27 cellular contexts compared by ENCODE assay signal in the genomic region with DNA sequence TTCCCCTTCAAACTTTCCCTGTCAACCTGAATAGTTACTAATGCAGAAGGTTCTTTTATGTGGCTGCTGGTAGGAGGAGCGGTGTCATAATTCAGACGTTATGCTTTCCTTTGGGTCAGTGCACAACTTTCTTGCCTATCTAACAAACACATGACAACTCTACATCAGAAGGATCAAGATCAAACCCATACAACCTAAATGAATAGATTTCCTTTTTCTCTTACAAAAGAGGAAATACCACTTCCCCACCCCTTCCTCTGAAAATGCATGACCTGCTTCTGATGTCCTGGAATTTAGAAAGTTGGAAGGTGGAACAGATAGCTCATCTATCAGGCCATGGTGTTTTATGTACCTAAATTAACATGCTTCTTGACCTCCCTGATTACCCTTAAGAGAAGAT.
"Had no signal": no experiment of that assay in that cellular context is flagged by ENCODE, and none has a peak within 500 bp of the region (broad histone marks: within the 10 kb centered on the region; RNA-seq: fewer than 3 reads in every experiment).

No MANE protein-coding gene starts in this region.

- DNase-seq: islet precursor cell; lower lobe of right lung; midbrain; mucosa of descending colon; naive thymus-derived CD4-positive, alpha-beta T cell; pancreas; posterior cingulate gyrus; retina; right cardiac atrium; stimulated activated CD4-positive, alpha-beta T cell treated with anti-CD3 and anti-CD28 coated beads, Interleukin-12 subunit alpha, Interleukin-12 subunit beta, amount 100 ng/mL, for 4 hours; stimulated activated CD4-positive, alpha-beta T cell treated with anti-CD3 and anti-CD28 coated beads, Interleukin-15, amount 100 ng/mL, for 24 hours; stimulated activated CD4-positive, alpha-beta T cell treated with anti-CD3 and anti-CD28 coated beads, Interleukin-2, amount 100 ng/mL, for 24 hours; stimulated activated CD4-positive, alpha-beta T cell treated with anti-CD3 and anti-CD28 coated beads, Interleukin-4, amount 100 ng/mL, for 1 hour; stimulated activated naive B cell treated with anti-CD40 and anti-IgM and Interleukin-4, amounts not matched to agents 10 μg/mL and 1 μg/mL and 100 μg/mL, for 72 hours; stimulated activated naive CD8-positive, alpha-beta T cell treated with anti-CD3 and anti-CD28 coated beads, Interleukin-15, Interleukin-2, amounts not matched to agents 100 U/mL and 50 U/mL, for 24 hours; stomach; tibial artery; trophoblast cell; upper lobe of right lung had no signal

- ATAC-seq: left lobe of liver; lower lobe of right lung; mucosa of descending colon; naive thymus-derived CD4-positive, alpha-beta T cell; natural killer cell treated with Interleukin-12 subunit alpha and Interleukin-12 subunit beta and Interleukin-15 and Interleukin-18, amount 100 ng/mL, for 72 hours; pancreas; sciatic nerve; stimulated activated naive B cell treated with anti-CD40 and anti-IgM and Interleukin-4, amounts not matched to agents 10 μg/mL and 1 μg/mL and 100 μg/mL, for 72 hours; stimulated activated naive CD8-positive, alpha-beta T cell treated with anti-CD3 and anti-CD28 coated beads, Interleukin-15, Interleukin-2, amounts not matched to agents 100 U/mL and 50 U/mL, for 24 hours; upper lobe of right lung had no signal

- H3K27me3 ChIP-seq: hepatocyte, pancreas, stomach, tibial artery, upper lobe of right lung had no signal

- H2AFZ ChIP-seq: hepatocyte had no signal

- H3K4me1 ChIP-seq: lower lobe of right lung, pancreas, prostate gland, stomach, tibial artery, upper lobe of right lung had no signal

- H3K9me3 ChIP-seq: lower lobe of right lung, mucosa of descending colon, pancreas, prostate gland, stomach, thoracic aorta, tibial artery, upper lobe of right lung had no signal

- FAIRE-seq: pancreas, urothelium cell line had no signal

- H3K79me2 ChIP-seq: hepatocyte had no signal

- H3K4me2 ChIP-seq: hepatocyte had no signal

- H3K27ac ChIP-seq: hepatocyte, lower lobe of right lung, pancreas, prostate gland, skin epidermis, stomach, thoracic aorta, tibial artery, upper lobe of right lung had no signal

- H3K4me3 ChIP-seq: hepatocyte, lower lobe of right lung, mucosa of descending colon, pancreas, prostate gland, skin epidermis, stomach, thoracic aorta, tibial artery, upper lobe of right lung had no signal

- H3K36me3 ChIP-seq: lower lobe of right lung, pancreas, prostate gland, stomach, thoracic aorta, tibial artery, upper lobe of right lung had no signal
